Comparison of ENCODE assay signal across 8 cellular contexts in the genomic region with DNA sequence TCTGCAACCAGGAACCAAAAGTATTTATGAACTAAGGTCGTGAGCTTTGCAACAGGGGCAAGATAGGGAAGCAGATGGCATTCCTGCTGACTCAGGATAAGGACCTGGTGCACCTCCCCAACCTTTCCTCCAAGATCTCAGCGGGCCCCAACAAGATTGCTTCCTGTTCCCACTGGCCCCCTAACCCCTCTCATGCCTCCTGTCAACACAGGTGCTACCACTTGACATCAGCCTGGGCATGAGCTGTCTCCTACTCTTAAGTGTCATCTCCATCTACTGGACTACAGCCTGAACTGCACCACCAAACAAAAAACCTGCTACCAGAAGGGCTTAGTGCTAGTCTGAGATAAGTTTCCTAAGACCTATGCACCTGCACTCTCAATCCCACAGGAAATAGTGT. TPM values are rescaled to one million over a fixed set of nuclear protein-coding genes. Genes with fewer than 3 reads are reported as not detected.
A peak's percentile ranks its signal among the peaks of the same experiment; 100 is the strongest.
DNase-seq lines count a peak whose midpoint lies in the region; ATAC-seq and TF ChIP-seq lines count a peak whose summit lies in the region.

No MANE protein-coding gene starts in this region.

- no peak overlapping the region for H2AFZ ChIP-seq in neural progenitor cell (replicated peaks)

- H3K27ac Mint-ChIP-seq in neural progenitor cell: no peak overlapping the region

- H3K4me3 ChIP-seq in BE2C (ENCODE audit: low read depth, low read length) (no peak overlapping the region), neural progenitor cell (no peak overlapping the region), tibial artery (no peak overlapping the region)

- no peak for ATAC-seq in HG03469 (IDR thresholded peaks at IDR 0.05; ENCODE audit: unreplicated experiment)

- H3F3A ChIP-seq in neural progenitor cell (ENCODE audit: low read depth): no peaks in the 10 kb centered on the region

- no peaks in the 10 kb centered on the region for H3K4me1 Mint-ChIP-seq in neural progenitor cell

- no peak overlapping the region for H3K4me2 ChIP-seq in neural progenitor cell

- peaks cover 19% of the 10 kb centered on the region for H3K9me3 Mint-ChIP-seq in neural progenitor cell

- intact Hi-C loops in tibial artery (cut with DNase I; ENCODE audit: low total_unique reads): no loop called here

- no peaks in the 10 kb centered on the region for H3K4me1 ChIP-seq in BE2C
- H3K4me1 ChIP-seq in neural progenitor cell: no peaks in the 10 kb centered on the region
- no peaks in the 10 kb centered on the region for H3K4me1 ChIP-seq in tibial artery

- H3K27ac ChIP-seq in neural progenitor cell (no peak overlapping the region), tibial artery (no peak overlapping the region)

- H3K4me3 Mint-ChIP-seq in neural progenitor cell: no peak overlapping the region

- TF ChIP-seq CTCF in BE2C (IDR thresholded peaks at IDR 0.05; ENCODE audit: low read depth, low read length) (peak; percentile 77), neural progenitor cell (IDR thresholded peaks at IDR 0.05) (peak; percentile 60), tibial artery (IDR thresholded peaks at IDR 0.05) (no peak)

- DNase-seq in BE2C (peak; percentile 30), GM19238 (ENCODE audit: insufficient read length, low spot score) (peak; percentile 7), NCI-H69 (lab: John Stamatoyannopoulos, UW) (peak; percentile 50), dermis microvascular lymphatic vessel endothelial cell (ENCODE audit: low read depth in 2 of 2) (peak; percentile 25 to 66), neural progenitor cell (ENCODE audit: low spot score) (peak; percentile 58), occipital lobe (lab: John Stamatoyannopoulos, UW) (no peak), tibial artery (no peak)

- peaks cover 10% of the 10 kb centered on the region; the same call in 1 of the 2 replicates for H3K36me3 ChIP-seq in BE2C
- H3K36me3 ChIP-seq in neural progenitor cell: peaks cover 20% of the 10 kb centered on the region
- H3K36me3 ChIP-seq in tibial artery: peaks cover 37 to 61% (median 49%) of the 10 kb centered on the region in 3 donors

- peaks cover 39% of the 10 kb centered on the region for H3K36me3 Mint-ChIP-seq in neural progenitor cell

- H3K9me3 ChIP-seq in BE2C (peaks cover 2% of the 10 kb centered on the region; the same call in 1 of the 2 replicates), neural progenitor cell (ENCODE audit: low read depth) (no peaks in the 10 kb centered on the region), tibial artery (peaks cover 0 to 8% (median 0%) of the 10 kb centered on the region in 3 donors)

- no peaks in the 10 kb centered on the region for H3K27me3 ChIP-seq in BE2C
- no peaks in the 10 kb centered on the region for H3K27me3 ChIP-seq in neural progenitor cell
- no peaks in the 10 kb centered on the region for H3K27me3 ChIP-seq in tibial artery

- peaks cover 5% of the 10 kb centered on the region for H4K20me1 ChIP-seq in neural progenitor cell (ENCODE audit: low read depth)

- H3K27me3 Mint-ChIP-seq in neural progenitor cell (ENCODE audit: insufficient read depth, low read depth): no peaks in the 10 kb centered on the region

- peaks cover 10% of the 10 kb centered on the region for H3K79me2 ChIP-seq in neural progenitor cell (ENCODE audit: low read depth)

- H3K9ac ChIP-seq in neural progenitor cell: no peak overlapping the region

RNA-seq across cellular contexts. Expression of a gene that starts 32.7 kb away (rescaled TPM):
- 35.3 TPM for polyA plus RNA-seq in BE2C (2012; ENCODE audit: insufficient read depth, insufficient read length, low read depth)
- total RNA-seq in dermis microvascular lymphatic vessel endothelial cell (17.7 and 23.6 TPM in 2 replicates), neural progenitor cell (ENCODE audit: low replicate concordance) (57.5 and 82.0 TPM in 2 replicates), occipital lobe (61.3 TPM)

RNA-seq across cellular contexts. Expression of a gene that starts 33.0 kb away (rescaled TPM):
- polyA plus RNA-seq in BE2C (2012; ENCODE audit: insufficient read depth, insufficient read length, low read depth): not detected
- total RNA-seq in dermis microvascular lymphatic vessel endothelial cell: 0.13 and 0.76 TPM in 2 replicates
- total RNA-seq in neural progenitor cell (ENCODE audit: low replicate concordance): 1.2 and 2.0 TPM in 2 replicates
- total RNA-seq in occipital lobe: 2.5 TPM

Comparison
In these comparisons a context has a peak if more than half of its experiments do, and no peak if none do; other contexts are left out.
1. DNase-seq: peak in BE2C (single experiment), GM19238 (single experiment), NCI-H69 (single experiment), dermis microvascular lymphatic vessel endothelial cell (2 of 2) and neural progenitor cell (single experiment); none in occipital lobe (single experiment) and tibial artery (0 of 2).
2. CTCF ChIP-seq: peak in BE2C (single experiment) and neural progenitor cell (single experiment); none in tibial artery (0 of 2).